14 cellular contexts compared by ENCODE assay signal in the genomic region with DNA sequence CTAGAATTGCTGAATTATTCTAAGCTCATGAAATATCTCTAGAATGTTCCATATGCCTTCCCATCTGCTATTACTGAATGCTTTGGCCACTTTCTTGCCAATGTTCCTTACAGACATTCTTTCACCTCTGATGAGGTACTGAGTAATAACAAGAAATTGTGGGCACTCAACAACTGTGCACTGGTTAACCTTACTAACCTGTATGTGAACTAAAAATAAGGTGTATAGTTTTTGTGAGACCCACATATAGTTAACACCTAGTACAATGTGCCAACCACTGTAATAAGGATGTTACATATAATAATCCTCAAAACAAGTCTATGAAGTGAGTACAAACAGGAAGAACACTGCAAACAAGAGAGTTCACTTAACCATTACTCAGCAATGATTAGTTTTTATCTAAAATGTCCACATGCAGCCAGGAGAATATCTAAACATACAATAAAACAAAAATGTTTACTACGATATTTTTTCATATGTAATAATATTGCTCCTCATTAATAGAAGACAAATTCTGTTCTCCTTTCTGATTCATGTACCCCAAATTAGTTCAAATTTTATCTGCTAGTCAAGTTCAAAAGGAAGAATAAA. TPM values are rescaled to one million over a fixed set of nuclear protein-coding genes. Genes with fewer than 3 reads are reported as not detected.
A peak's percentile ranks its signal among the peaks of the same experiment; 100 is the strongest.
DNase-seq lines count a peak whose midpoint lies in the region; ATAC-seq, FAIRE-seq and TF ChIP-seq lines count a peak whose summit lies in the region.
"Had no signal": no experiment of that assay in that cellular context is flagged by ENCODE, and none has a peak within 500 bp of the region (broad histone marks: within the 10 kb centered on the region; RNA-seq: fewer than 3 reads in every experiment).

No MANE protein-coding gene starts in this region.

- H2AFZ ChIP-seq in KMS-11 (ENCODE audit: low read depth) = no peak overlapping the region

- H4K20me1 ChIP-seq in KMS-11 (ENCODE audit: insufficient read depth) = peaks cover 7% of the 10 kb centered on the region; the same call in 1 of the 2 replicates

- no peaks in the 10 kb centered on the region for H3K9me3 ChIP-seq in adipocyte (ENCODE audit: control insufficient read depth, low read length)
- H3K9me3 ChIP-seq: body of pancreas had no signal

- H3K27me3 Mint-ChIP-seq in activated naive CD4-positive, alpha-beta T cell treated with anti-CD3 and anti-CD28 coated beads, Interleukin-2, amount 10 ng/mL, durations not matched to agents 7 days and 5 days = no peaks in the 10 kb centered on the region

- no peak for FAIRE-seq in frontal cortex (lab: Jason Lieb, UNC)
- FAIRE-seq: urothelium cell line had no signal

- H3K4me1 ChIP-seq in KMS-11 (ENCODE audit: low read depth, poor library complexity, severe bottlenecking) = peaks cover 67% of the 10 kb centered on the region
- peaks cover 21% of the 10 kb centered on the region for H3K4me1 ChIP-seq in adipocyte (ENCODE audit: control insufficient read depth, insufficient read depth, low read length)

- H3K36me3 ChIP-seq in KMS-11 (ENCODE audit: insufficient read depth) (no peaks in the 10 kb centered on the region), adipocyte (ENCODE audit: control insufficient read depth, insufficient read depth, low read length, severe bottlenecking) (no peaks in the 10 kb centered on the region)
- H3K36me3 ChIP-seq: heart left ventricle had no signal

- no peak for DNase-seq in activated naive CD4-positive, alpha-beta T cell treated with anti-CD3 and anti-CD28 coated beads, Interleukin-2, amount 10 ng/mL, durations not matched to agents 7 days and 5 days
- no peak for DNase-seq in activated naive CD4-positive, alpha-beta T cell treated with Interleukin-2 at 50 U/mL for 16 hours
- DNase-seq in adipocyte (ENCODE audit: low read depth) (peak; percentile 2), islet precursor cell (no peak), frontal cortex (ENCODE audit: low spot score in 2 of 2) (no peak), H4 (ENCODE audit: low spot score) (no peak)
- DNase-seq: activated CD8-positive, alpha-beta memory T cell treated with anti-CD3 and anti-CD28 coated beads for 24 hours; body of pancreas; heart left ventricle; NCI-H2029; nucleus accumbens had no signal

- H3K9ac ChIP-seq in KMS-11 (no peak overlapping the region), adipocyte (ENCODE audit: low read length) (no peak overlapping the region)

- peaks cover 45% of the 10 kb centered on the region for H3K36me3 Mint-ChIP-seq in activated naive CD4-positive, alpha-beta T cell treated with anti-CD3 and anti-CD28 coated beads, Interleukin-2, amount 10 ng/mL, durations not matched to agents 7 days and 5 days

- H3K27ac Mint-ChIP-seq in activated naive CD4-positive, alpha-beta T cell treated with anti-CD3 and anti-CD28 coated beads, Interleukin-2, amount 10 ng/mL, durations not matched to agents 7 days and 5 days = peak overlapping the region; percentile 74

- peak overlapping the region; percentile 39 for H3K4me3 Mint-ChIP-seq in activated naive CD4-positive, alpha-beta T cell treated with anti-CD3 and anti-CD28 coated beads, Interleukin-2, amount 10 ng/mL, durations not matched to agents 7 days and 5 days

- H3K4me3 ChIP-seq in KMS-11 (IDR thresholded peaks at IDR 0.05; ENCODE audit: insufficient read depth, low read depth, low read length) (no peak overlapping the region), adipocyte (ENCODE audit: low read length) (no peak overlapping the region)
- H3K4me3 ChIP-seq: body of pancreas, heart left ventricle had no signal

- H3K9me3 Mint-ChIP-seq in activated naive CD4-positive, alpha-beta T cell treated with anti-CD3 and anti-CD28 coated beads, Interleukin-2, amount 10 ng/mL, durations not matched to agents 7 days and 5 days = no peaks in the 10 kb centered on the region

- H3K27ac ChIP-seq in KMS-11 = no peak overlapping the region; the same call in 1 of the 2 replicates
- H3K27ac ChIP-seq: body of pancreas, heart left ventricle had no signal

- CTCF ChIA-PET in activated naive CD4-positive, alpha-beta T cell treated with anti-CD3 and anti-CD28 coated beads, Interleukin-2, amount 10 ng/mL, durations not matched to agents 7 days and 5 days (lab: Charles Lee) = interaction anchor here (0.6 to 3.3 kb wide), 3 partner anchors 22 to 94 kb away, joined by 3 to 19 read pairs (median 8); no protein-coding TSS in a partner anchor

- H3K27me3 ChIP-seq in KMS-11 (ENCODE audit: insufficient read depth, low read depth) (no peaks in the 10 kb centered on the region), adipocyte (replicated peaks; ENCODE audit: control insufficient read depth, insufficient read depth, low read length) (no peaks in the 10 kb centered on the region)
- H3K27me3 ChIP-seq: body of pancreas, heart left ventricle had no signal

- TF ChIP-seq CTCF in KMS-11 (conservative IDR thresholded peaks at IDR 0.05; ENCODE audit: low read depth, low read length) = no peak

- H3K4me2 ChIP-seq in KMS-11 = peak overlapping the region; percentile 92

- no peak for ATAC-seq in HG03108 (IDR thresholded peaks at IDR 0.05; ENCODE audit: unreplicated experiment)
- ATAC-seq: body of pancreas, heart left ventricle had no signal

- peaks cover 79% of the 10 kb centered on the region for H3K79me2 ChIP-seq in KMS-11 (ENCODE audit: insufficient read depth, low read depth)

- H3K4me1 Mint-ChIP-seq in activated naive CD4-positive, alpha-beta T cell treated with anti-CD3 and anti-CD28 coated beads, Interleukin-2, amount 10 ng/mL, durations not matched to agents 7 days and 5 days = peaks cover 72% of the 10 kb centered on the region

RNA-seq across cellular contexts. Expression of a gene that starts 4.4 kb away (rescaled TPM):
- total RNA-seq in frontal cortex = 24.5 TPM
- total RNA-seq in H4 (2014; rRNA removed; shearing (Covaris generic)) = 6.3 and 6.9 TPM in 2 replicates
